Comparison of ENCODE assay signal across 13 cellular contexts in the genomic region with DNA sequence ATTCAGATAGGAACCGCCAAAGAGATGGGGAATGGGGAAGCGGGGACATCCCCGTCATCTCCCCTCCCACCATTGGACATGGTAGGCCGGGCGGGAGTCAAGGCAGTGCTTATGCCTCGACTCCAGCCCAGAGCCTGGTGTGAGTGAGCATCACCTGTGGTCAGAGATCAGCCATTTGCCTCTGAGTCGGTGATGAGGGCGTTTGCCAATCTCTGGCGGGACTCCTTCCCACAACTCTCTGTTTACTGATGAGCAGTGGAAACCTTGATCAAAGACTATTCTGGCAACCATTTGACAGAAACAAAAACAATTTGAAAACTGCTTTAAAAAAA.
DNase-seq lines count a peak whose midpoint lies in the region; ATAC-seq and TF ChIP-seq lines count a peak whose summit lies in the region.
"Had no signal": no experiment of that assay in that cellular context is flagged by ENCODE, and none has a peak within 500 bp of the region (broad histone marks: within the 10 kb centered on the region; RNA-seq: fewer than 3 reads in every experiment).

No MANE protein-coding gene starts in this region.

- peaks cover 3% of the 10 kb centered on the region for H3K4me1 Mint-ChIP-seq in CD8-positive, alpha-beta T cell (ENCODE audit: low read depth)
- peaks cover 0 to 22% (median 8%) of the 10 kb centered on the region in 4 donors for H3K4me1 Mint-ChIP-seq in naive thymus-derived CD8-positive, alpha-beta T cell

- H4K20me1 ChIP-seq in HCT116 (ENCODE audit: insufficient read depth), result no peaks in the 10 kb centered on the region

- no peaks in the 10 kb centered on the region for H3K79me2 ChIP-seq in HCT116 (ENCODE audit: insufficient read depth, low read length)

- no peaks in the 10 kb centered on the region for H3K9me2 ChIP-seq in HCT116 (ENCODE audit: insufficient read depth)

- no peak for DNase-seq in CD8-positive, alpha-beta T cell
- DNase-seq in HCT116 (ENCODE audit: low read depth, low spot score) (no peak), astrocyte of the spinal cord (ENCODE audit: low read depth, low spot score) (peak; percentile 29), NOMO-1 treated with DMSO at 0.1 percent for 48 hours (lab: John Stamatoyannopoulos, UW; ENCODE audit: unreplicated experiment) (no peak), amniotic stem cell (lab: John Stamatoyannopoulos, UW) (no peak), NOMO-1 (lab: John Stamatoyannopoulos, UW; ENCODE audit: unreplicated experiment in 2 of 2) (no peak)
- DNase-seq in naive thymus-derived CD8-positive, alpha-beta T cell, result no peak
- DNase-seq: activated T-cell treated with anti-CD3 and anti-CD28 coated beads, Interleukin-2, amount 50 U/mL, for 4 hours; H7; KG1; midbrain had no signal

- in situ Hi-C loops in astrocyte of the spinal cord (cut with HindIII; ENCODE audit: low sequenced_read_pairs), result no loop called here

- CTCF ChIA-PET in CD8-positive, alpha-beta T cell (lab: Charles Lee), result interaction anchor here (0.8 kb wide), 1 partner anchor 9 kb away, joined by 4 read pairs; no protein-coding TSS in a partner anchor
- CTCF ChIA-PET in HCT116 (lab: Charles Lee), result no interaction called here

- no peak overlapping the region for H3K27ac ChIP-seq in CD8-positive, alpha-beta T cell (ENCODE audit: low read depth, low read length)
- no peak overlapping the region for H3K27ac ChIP-seq in HCT116 (ENCODE audit: low read depth, low read length)

- ATAC-seq in CD8-positive, alpha-beta T cell, result no peak
- ATAC-seq in HCT116, result no peak
- no peak for ATAC-seq in naive thymus-derived CD8-positive, alpha-beta T cell
- no peak for ATAC-seq in HG02610 (IDR thresholded peaks at IDR 0.05; ENCODE audit: unreplicated experiment)
- ATAC-seq: activated T-cell treated with anti-CD3 and anti-CD28 coated beads, Interleukin-2, amount 50 U/mL, for 4 hours had no signal

- H2AFZ ChIP-seq in HCT116 (ENCODE audit: low read depth, low read length, poor library complexity, severe bottlenecking), result no peak overlapping the region

- H3K27me3 Mint-ChIP-seq in CD8-positive, alpha-beta T cell (ENCODE audit: low read depth), result peaks cover 12% of the 10 kb centered on the region
- peaks cover 0 to 16% (median 7%) of the 10 kb centered on the region in 5 donors for H3K27me3 Mint-ChIP-seq in naive thymus-derived CD8-positive, alpha-beta T cell

- no peaks in the 10 kb centered on the region for H3K27me3 ChIP-seq in CD8-positive, alpha-beta T cell (ENCODE audit: insufficient read depth, low read length)
- H3K27me3 ChIP-seq in HCT116 (ENCODE audit: insufficient read depth, low read length), result no peaks in the 10 kb centered on the region; the same call in 1 of the 2 replicates
- H3K27me3 ChIP-seq: right atrium auricular region had no signal

- no peaks in the 10 kb centered on the region for H3K36me3 ChIP-seq in CD8-positive, alpha-beta T cell (ENCODE audit: insufficient read depth, low read length)
- no peaks in the 10 kb centered on the region for H3K36me3 ChIP-seq in HCT116 (ENCODE audit: control insufficient read depth in 1 of 2, insufficient read depth in 2 of 2, low read length in 2 of 2)
- H3K36me3 ChIP-seq: right atrium auricular region had no signal

- peaks cover 4% of the 10 kb centered on the region for H3K4me1 ChIP-seq in CD8-positive, alpha-beta T cell (ENCODE audit: insufficient read depth, low read length)
- peaks cover 12 to 33% of the 10 kb centered on the region in 2 experiments for H3K4me1 ChIP-seq in HCT116 (ENCODE audit: control insufficient read depth in 1 of 2, insufficient read depth in 2 of 2, low read length in 2 of 2)

- no peak for TF ChIP-seq CTCF in CD8-positive, alpha-beta T cell (IDR thresholded peaks at IDR 0.05)
- TF ChIP-seq CTCF in HCT116 (IDR thresholded peaks at IDR 0.05 in 2 of 3, conservative IDR thresholded peaks at IDR 0.05 in 1 of 3; ENCODE audit: borderline replicate concordance in 1 of 3, insufficient read depth in 1 of 3, low read depth in 2 of 3, low read length in 2 of 3) (no peak), astrocyte of the spinal cord (IDR thresholded peaks at IDR 0.05; ENCODE audit: low read depth, low read length) (no peak)

- H3K9ac ChIP-seq in HCT116 (ENCODE audit: low read length), result no peak overlapping the region

- no TSS peak for BruUV-seq in HCT116 (replicated peaks; lab: Mats Ljungman, UMichigan)

- intact Hi-C loops in CD8-positive, alpha-beta T cell (cut with DNase I, micrococcal nuclease), result no loop called here
- intact Hi-C loops in HCT116 (cut with micrococcal nuclease), result loop anchor here (5.0 kb wide), 1 partner anchor 65 kb away; a partner anchor contains a TSS

- H3K36me3 Mint-ChIP-seq in CD8-positive, alpha-beta T cell, result no peaks in the 10 kb centered on the region
- no peaks in the 10 kb centered on the region for H3K36me3 Mint-ChIP-seq in naive thymus-derived CD8-positive, alpha-beta T cell

- H3K4me3 Mint-ChIP-seq in CD8-positive, alpha-beta T cell, result peak overlapping the region; percentile 66
- H3K4me3 Mint-ChIP-seq in naive thymus-derived CD8-positive, alpha-beta T cell, result peak overlapping the region in 8 of 10 donors; percentile 24 to 76 (median 72)

- peak overlapping the region; percentile 81; the same call in 1 of the 2 replicates for H3K4me2 ChIP-seq in HCT116 (ENCODE audit: low read length)

- POLR2A ChIA-PET in CD8-positive, alpha-beta T cell (lab: Charles Lee), result no interaction called here
- POLR2A ChIA-PET in HCT116 (lab: Charles Lee), result no interaction called here
- POLR2A ChIA-PET in naive thymus-derived CD8-positive, alpha-beta T cell (lab: Charles Lee), result no interaction called here

- H3K9me3 Mint-ChIP-seq in CD8-positive, alpha-beta T cell, result peaks cover 7% of the 10 kb centered on the region
- H3K9me3 Mint-ChIP-seq in naive thymus-derived CD8-positive, alpha-beta T cell, result peaks cover 0 to 4% (median 0%) of the 10 kb centered on the region in 9 donors
- H3K9me3 Mint-ChIP-seq: activated T-cell treated with anti-CD3 and anti-CD28 coated beads, Interleukin-2, amount 50 U/mL, for 4 hours had no signal

- RAD21 ChIA-PET in HCT116 (lab: Charles Lee; ENCODE audit: low non-redundant PET in 1 of 2, low total read pairs in 2 of 2, uncharacterized antibody in 2 of 2, unreplicated experiment in 2 of 2), result no interaction called here

- no peak for TF ChIP-seq RAD21 in HCT116 (IDR thresholded peaks at IDR 0.05; ENCODE audit: low read depth)

- H3K27ac Mint-ChIP-seq in CD8-positive, alpha-beta T cell, result no peak overlapping the region
- peak overlapping the region in 1 of 10 donors; percentile 28 for H3K27ac Mint-ChIP-seq in naive thymus-derived CD8-positive, alpha-beta T cell

- no peak for TF ChIP-seq POLR2A in HCT116 (IDR thresholded peaks at IDR 0.05; ENCODE audit: borderline replicate concordance, extremely low read depth, insufficient read depth, insufficient read length)

- no peak overlapping the region for H3K4me3 ChIP-seq in CD8-positive, alpha-beta T cell (ENCODE audit: low read depth, low read length)
- H3K4me3 ChIP-seq in HCT116 (replicated peaks in 1 of 2; ENCODE audit: low read depth in 1 of 2, low read length in 2 of 2), result no peak overlapping the region
- H3K4me3 ChIP-seq in astrocyte of the spinal cord (ENCODE audit: low read depth, low read length), result no peak overlapping the region

- H3K9me3 ChIP-seq in CD8-positive, alpha-beta T cell (ENCODE audit: low read length), result no peaks in the 10 kb centered on the region
- peaks cover 0 to 9% of the 10 kb centered on the region in 2 experiments; a peak in 2 of 4 replicates for H3K9me3 ChIP-seq in HCT116 (ENCODE audit: control insufficient read depth in 1 of 2, insufficient read depth in 1 of 2, low read depth in 1 of 2, low read length in 2 of 2)

TF ChIP-seq in HCT116, 20 proteins besides CTCF, POLR2A, EP300 and RAD21 (continues in another document):
- no peak for TF ChIP-seq FOSL1 (IDR thresholded peaks at IDR 0.05; ENCODE audit: low read depth)
- TF ChIP-seq SIN3A (IDR thresholded peaks at IDR 0.05; ENCODE audit: low read depth), result no peak
- TF ChIP-seq SRF (IDR thresholded peaks at IDR 0.05; ENCODE audit: low read depth), result no peak
- TF ChIP-seq ELF1 (IDR thresholded peaks at IDR 0.05; ENCODE audit: borderline replicate concordance, low read depth), result no peak
- TF ChIP-seq, protein P1, sequence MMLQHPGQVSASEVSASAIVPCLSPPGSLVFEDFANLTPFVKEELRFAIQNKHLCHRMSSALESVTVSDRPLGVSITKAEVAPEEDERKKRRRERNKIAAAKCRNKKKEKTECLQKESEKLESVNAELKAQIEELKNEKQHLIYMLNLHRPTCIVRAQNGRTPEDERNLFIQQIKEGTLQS (IDR thresholded peaks at IDR 0.05), result no peak
- TF ChIP-seq JUND (IDR thresholded peaks at IDR 0.05), result no peak
- TF ChIP-seq, protein P2, sequence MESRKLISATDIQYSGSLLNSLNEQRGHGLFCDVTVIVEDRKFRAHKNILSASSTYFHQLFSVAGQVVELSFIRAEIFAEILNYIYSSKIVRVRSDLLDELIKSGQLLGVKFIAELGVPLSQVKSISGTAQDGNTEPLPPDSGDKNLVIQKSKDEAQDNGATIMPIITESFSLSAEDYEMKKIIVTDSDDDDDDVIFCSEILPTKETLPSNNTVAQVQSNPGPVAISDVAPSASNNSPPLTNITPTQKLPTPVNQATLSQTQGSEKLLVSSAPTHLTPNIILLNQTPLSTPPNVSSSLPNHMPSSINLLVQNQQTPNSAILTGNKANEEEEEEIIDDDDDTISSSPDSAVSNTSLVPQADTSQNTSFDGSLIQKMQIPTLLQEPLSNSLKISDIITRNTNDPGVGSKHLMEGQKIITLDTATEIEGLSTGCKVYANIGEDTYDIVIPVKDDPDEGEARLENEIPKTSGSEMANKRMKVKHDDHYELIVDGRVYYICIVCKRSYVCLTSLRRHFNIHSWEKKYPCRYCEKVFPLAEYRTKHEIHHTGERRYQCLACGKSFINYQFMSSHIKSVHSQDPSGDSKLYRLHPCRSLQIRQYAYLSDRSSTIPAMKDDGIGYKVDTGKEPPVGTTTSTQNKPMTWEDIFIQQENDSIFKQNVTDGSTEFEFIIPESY (IDR thresholded peaks at IDR 0.05; ENCODE audit: extremely low read depth, insufficient replicate concordance, low read length), result no peak
